In genomic region chr12:92764820-92765219, GRCh38 we compare ENCODE assay signal across 20 cellular contexts.
A peak's percentile ranks its signal among the peaks of the same experiment; 100 is the strongest.
DNase-seq lines count a peak whose midpoint lies in the region; ATAC-seq and TF ChIP-seq lines count a peak whose summit lies in the region.
"Had no signal": no experiment of that assay in that cellular context is flagged by ENCODE, and none has a peak within 500 bp of the region (broad histone marks: within the 10 kb centered on the region; RNA-seq: fewer than 3 reads in every experiment).

No MANE protein-coding gene starts in this region.

- no peaks in the 10 kb centered on the region for H3K79me2 ChIP-seq in mammary epithelial cell (ENCODE audit: insufficient read depth, low read length)
- no peaks in the 10 kb centered on the region for H3K79me2 ChIP-seq in PC-3 (ENCODE audit: low read length)

- peaks cover 4% of the 10 kb centered on the region for H3K4me1 ChIP-seq in mammary epithelial cell (ENCODE audit: insufficient read depth, low read length)
- H3K4me1 ChIP-seq in PC-3 (ENCODE audit: insufficient read depth, low read length) = no peaks in the 10 kb centered on the region
- H3K4me1 ChIP-seq in lower lobe of right lung = peaks cover 9% of the 10 kb centered on the region
- H3K4me1 ChIP-seq: SJCRH30 had no signal

- no peaks in the 10 kb centered on the region for H4K20me1 ChIP-seq in mammary epithelial cell (ENCODE audit: insufficient read depth, low read length)
- H4K20me1 ChIP-seq in PC-3 (ENCODE audit: low read length) = no peaks in the 10 kb centered on the region

- no TSS peak for BruUV-seq in MCF 10A (replicated peaks; lab: Mats Ljungman, UMichigan)
- BruUV-seq in mammary epithelial cell (replicated peaks; lab: Mats Ljungman, UMichigan) = no TSS peak
- no TSS peak for BruUV-seq in PC-3 (replicated peaks; lab: Mats Ljungman, UMichigan)

- no peaks in the 10 kb centered on the region for H3F3A ChIP-seq in PC-3 (ENCODE audit: low read length, unreplicated experiment)

- no peak overlapping the region for H3K4me3 Mint-ChIP-seq in MCF 10A (ENCODE audit: unreplicated experiment)
- H3K4me3 Mint-ChIP-seq in activated CD8-positive, alpha-beta memory T cell treated with anti-CD3 and anti-CD28 coated beads, Interleukin-2, amount 10 ng/mL, durations not matched to agents 7 days and 5 days = no peak overlapping the region
- H3K4me3 Mint-ChIP-seq: CD14-positive monocyte had no signal

- dilution Hi-C loops in mammary epithelial cell (cut with HindIII; ENCODE audit: low sequenced_read_pairs) = no loop called here

- H3K36me3 ChIP-seq in mammary epithelial cell (ENCODE audit: insufficient read depth, low read length) (no peaks in the 10 kb centered on the region), PC-3 (ENCODE audit: low read depth, low read length) (no peaks in the 10 kb centered on the region), lower lobe of right lung (no peaks in the 10 kb centered on the region)
- H3K36me3 ChIP-seq: MG63, SJCRH30 had no signal

- H2AFZ ChIP-seq in mammary epithelial cell (ENCODE audit: low read depth, low read length) (no peak overlapping the region), PC-3 (ENCODE audit: low read length) (no peak overlapping the region)

- DNase-seq in MCF 10A (ENCODE audit: unreplicated experiment) (peak; percentile 24), mammary epithelial cell (no peak), PC-3 (no peak), dermis blood vessel endothelial cell (peak; percentile 59), sciatic nerve (ENCODE audit: low spot score) (no peak), lower lobe of right lung (no peak)
- DNase-seq in activated CD8-positive, alpha-beta memory T cell treated with anti-CD3 and anti-CD28 coated beads, Interleukin-2, amount 10 ng/mL, durations not matched to agents 7 days and 5 days = no peak
- DNase-seq in activated CD4-positive, CD25-positive, alpha-beta regulatory T cell treated with anti-CD3 and anti-CD28 coated beads, Interleukin-2, amount 50 U/mL, for 72 hours = no peak
- DNase-seq: Calu3, MG63, NCI-H187 treated with DMSO at 0.1 percent for 48 hours, NCI-H2171 treated with DMSO at 0.1 percent for 48 hours, NCI-H510A, RPMI8226, SJCRH30 had no signal

- H3K4me2 ChIP-seq in mammary epithelial cell (ENCODE audit: insufficient read depth, low read depth, low read length) (no peak overlapping the region), PC-3 (ENCODE audit: low read length) (no peak overlapping the region)
- H3K4me2 ChIP-seq: A549 had no signal

- H3K27ac ChIP-seq in mammary epithelial cell (ENCODE audit: insufficient read depth, low read depth, low read length) = no peak overlapping the region
- no peak overlapping the region for H3K27ac ChIP-seq in PC-3 (ENCODE audit: low read length)
- H3K27ac ChIP-seq in lower lobe of right lung = no peak overlapping the region
- H3K27ac ChIP-seq: A549, HL-60, KMS-11, SJCRH30 had no signal

- intact Hi-C loops in MCF 10A (cut with micrococcal nuclease) = no loop called here
- intact Hi-C loops in mammary epithelial cell (cut with micrococcal nuclease) = no loop called here
- intact Hi-C loops in PC-3 (cut with micrococcal nuclease) = no loop called here
- intact Hi-C loops in sciatic nerve (cut with DNase I) = no loop called here
- intact Hi-C loops in lower lobe of right lung (cut with DNase I) = no loop called here

- TF ChIP-seq CTCF in MCF 10A (IDR thresholded peaks at IDR 0.05; ENCODE audit: unreplicated experiment) = no peak
- no peak for TF ChIP-seq CTCF in mammary epithelial cell (conservative IDR thresholded peaks at IDR 0.05 in 1 of 2, IDR thresholded peaks at IDR 0.05 in 1 of 2; ENCODE audit: extremely low read depth in 1 of 2, insufficient read depth in 1 of 2, low read depth in 1 of 2, low read length in 2 of 2)
- no peak for TF ChIP-seq CTCF in PC-3 (conservative IDR thresholded peaks at IDR 0.05; ENCODE audit: low read depth, low read length)
- TF ChIP-seq CTCF in lower lobe of right lung (IDR thresholded peaks at IDR 0.05) = no peak

- H3K4me1 Mint-ChIP-seq in MCF 10A (ENCODE audit: insufficient read depth, unreplicated experiment) = peaks cover 8% of the 10 kb centered on the region
- peaks cover 10% of the 10 kb centered on the region for H3K4me1 Mint-ChIP-seq in activated CD8-positive, alpha-beta memory T cell treated with anti-CD3 and anti-CD28 coated beads, Interleukin-2, amount 10 ng/mL, durations not matched to agents 7 days and 5 days

- H3K27ac Mint-ChIP-seq in MCF 10A (ENCODE audit: low read depth, unreplicated experiment) = no peak overlapping the region
- no peak overlapping the region for H3K27ac Mint-ChIP-seq in activated CD8-positive, alpha-beta memory T cell treated with anti-CD3 and anti-CD28 coated beads, Interleukin-2, amount 10 ng/mL, durations not matched to agents 7 days and 5 days

- ATAC-seq in PC-3 (peak; percentile 27; the same call in 1 of the 2 replicates), sciatic nerve (peak; percentile 42), lower lobe of right lung (no peak)
- no peak for ATAC-seq in activated CD8-positive, alpha-beta memory T cell treated with anti-CD3 and anti-CD28 coated beads, Interleukin-2, amount 10 ng/mL, durations not matched to agents 7 days and 5 days
- ATAC-seq: GM12878 had no signal

- no peaks in the 10 kb centered on the region for H3K9me2 ChIP-seq in PC-3 (replicated peaks; ENCODE audit: low read length)

- H3K9me3 Mint-ChIP-seq in MCF 10A (ENCODE audit: unreplicated experiment) = no peaks in the 10 kb centered on the region
- H3K9me3 Mint-ChIP-seq in activated CD8-positive, alpha-beta memory T cell treated with anti-CD3 and anti-CD28 coated beads, Interleukin-2, amount 10 ng/mL, durations not matched to agents 7 days and 5 days (ENCODE audit: low read depth) = no peaks in the 10 kb centered on the region
- H3K9me3 Mint-ChIP-seq: CD14-positive monocyte had no signal

- POLR2A ChIA-PET in MCF 10A (lab: Yijun Ruan, JAX) = interaction anchor here (1.0 kb wide), 1 partner anchor 19 kb away, joined by 3 read pairs; no protein-coding TSS in a partner anchor
- POLR2A ChIA-PET in PC-3 (lab: Charles Lee; ENCODE audit: unreplicated experiment) = no interaction called here

- 89% methylated on average over 5 of the region's 5 CpGs for WGBS in mammary epithelial cell (ENCODE audit: low coverage, missing lambda C conversion rate)

- CTCF ChIA-PET in MCF 10A (lab: Yijun Ruan, JAX) (no interaction called here), mammary epithelial cell (lab: Charles Lee; ENCODE audit: low non-redundant PET) (no interaction called here), PC-3 (lab: Charles Lee) (no interaction called here)
- CTCF ChIA-PET in activated CD8-positive, alpha-beta memory T cell treated with anti-CD3 and anti-CD28 coated beads, Interleukin-2, amount 10 ng/mL, durations not matched to agents 7 days and 5 days (lab: Charles Lee) = interaction anchor here (0.6 kb wide), 1 partner anchor 753 kb away, joined by 3 read pairs; no protein-coding TSS in a partner anchor

- no peaks in the 10 kb centered on the region for H3K27me3 Mint-ChIP-seq in MCF 10A (ENCODE audit: insufficient read depth, unreplicated experiment)
- peaks cover 3% of the 10 kb centered on the region for H3K27me3 Mint-ChIP-seq in activated CD8-positive, alpha-beta memory T cell treated with anti-CD3 and anti-CD28 coated beads, Interleukin-2, amount 10 ng/mL, durations not matched to agents 7 days and 5 days

- H3K9ac ChIP-seq in mammary epithelial cell (ENCODE audit: insufficient read depth, low read length) (no peak overlapping the region), PC-3 (ENCODE audit: low read length) (no peak overlapping the region)
- H3K9ac ChIP-seq: KMS-11 had no signal

- in situ Hi-C loops in mammary epithelial cell (cut with MboI; ENCODE audit: low sequenced_read_pairs in 2 of 2) = no loop called here

- H3K27me3 ChIP-seq in mammary epithelial cell (ENCODE audit: insufficient read depth, low read length) = no peaks in the 10 kb centered on the region
- no peaks in the 10 kb centered on the region for H3K27me3 ChIP-seq in PC-3 (ENCODE audit: low read length)
- H3K27me3 ChIP-seq in lower lobe of right lung (ENCODE audit: low read depth) = no peaks in the 10 kb centered on the region
- H3K27me3 ChIP-seq: MG63, SJCRH30 had no signal

- H3K4me3 ChIP-seq in mammary epithelial cell (replicated peaks in 1 of 3; ENCODE audit: insufficient read depth in 1 of 3, low read depth in 2 of 3, low read length in 3 of 3) (no peak overlapping the region), PC-3 (ENCODE audit: low read length) (no peak overlapping the region), lower lobe of right lung (no peak overlapping the region)
- H3K4me3 ChIP-seq: A549, GM12878, MG63, SJCRH30 had no signal

- no peaks in the 10 kb centered on the region for H3K9me3 ChIP-seq in mammary epithelial cell (replicated peaks; ENCODE audit: insufficient read depth, low read length)
- H3K9me3 ChIP-seq in PC-3 (ENCODE audit: low read length) = no peaks in the 10 kb centered on the region
- peaks cover 3% of the 10 kb centered on the region for H3K9me3 ChIP-seq in lower lobe of right lung
- H3K9me3 ChIP-seq: A549, MG63, SJCRH30 had no signal

- H3K36me3 Mint-ChIP-seq in MCF 10A (ENCODE audit: insufficient read depth, unreplicated experiment) = no peaks in the 10 kb centered on the region
- H3K36me3 Mint-ChIP-seq in activated CD8-positive, alpha-beta memory T cell treated with anti-CD3 and anti-CD28 coated beads, Interleukin-2, amount 10 ng/mL, durations not matched to agents 7 days and 5 days = no peaks in the 10 kb centered on the region
- H3K36me3 Mint-ChIP-seq: CD14-positive monocyte had no signal

Comparison
In these comparisons a context has a peak if more than half of its experiments do, and no peak if none do; other contexts are left out.
1. DNase-seq: peak in MCF 10A (single experiment) and dermis blood vessel endothelial cell (single experiment); none in mammary epithelial cell (single experiment), PC-3 (single experiment), sciatic nerve (single experiment), activated CD8-positive, alpha-beta memory T cell treated with anti-CD3 and anti-CD28 coated beads, Interleukin-2, amount 10 ng/mL, durations not matched to agents 7 days and 5 days (single experiment), activated CD4-positive, CD25-positive, alpha-beta regulatory T cell treated with anti-CD3 and anti-CD28 coated beads, Interleukin-2, amount 50 U/mL, for 72 hours (single experiment) and lower lobe of right lung (single experiment).
2. ATAC-seq: peak in PC-3 (single experiment) and sciatic nerve (single experiment); none in activated CD8-positive, alpha-beta memory T cell treated with anti-CD3 and anti-CD28 coated beads, Interleukin-2, amount 10 ng/mL, durations not matched to agents 7 days and 5 days (single experiment) and lower lobe of right lung (0 of 2).